In genomic region chr18:46084431-46084830, GRCh38 we compare ENCODE assay signal across 22 cellular contexts.
"Had no signal": no experiment of that assay in that cellular context is flagged by ENCODE, and none has a peak within 500 bp of the region (broad histone marks: within the 10 kb centered on the region; RNA-seq: fewer than 3 reads in every experiment).

No MANE protein-coding gene starts in this region.

- DNase-seq: activated CD4-positive, alpha-beta T cell treated with anti-CD3 and anti-CD28 coated beads for 36 hours; activated CD4-positive, CD25-positive, alpha-beta regulatory T cell; activated CD8-positive, alpha-beta T cell treated with anti-CD3 and anti-CD28 coated beads, Interleukin-2, amount 10 ng/mL, durations not matched to agents 7 days and 5 days; anterior cingulate cortex; dermis blood vessel endothelial cell; effector CD8-positive, alpha-beta T cell; islet precursor cell; left ventricle myocardium inferior; ovary; stimulated activated CD4-positive, alpha-beta T cell treated with anti-CD3 and anti-CD28 coated beads, Interleukin-1b, Interleukin-23, amount 100 ng/mL, for 48 hours; stimulated activated CD4-positive, alpha-beta T cell treated with anti-CD3 and anti-CD28 coated beads, Interleukin-4, amount 100 ng/mL, for 4 hours; stimulated activated CD8-positive, alpha-beta memory T cell treated with anti-CD3 and anti-CD28 coated beads, Interleukin-4, amount 100 ng/mL, for 48 hours; stimulated activated naive CD8-positive, alpha-beta T cell treated with anti-CD3 and anti-CD28 coated beads, Interleukin-15, amount 100 ng/mL, for 72 hours; substantia nigra; uterus had no signal

- H3K9me3 ChIP-seq: left ventricle myocardium inferior, right atrium auricular region, uterus had no signal

- H3K4me2 ChIP-seq: smooth muscle cell had no signal

- H3K27ac Mint-ChIP-seq: activated CD4-positive, alpha-beta T cell treated with anti-CD3 and anti-CD28 coated beads for 36 hours; activated CD8-positive, alpha-beta T cell treated with anti-CD3 and anti-CD28 coated beads, Interleukin-2, amount 10 ng/mL, durations not matched to agents 7 days and 5 days; activated naive CD4-positive, alpha-beta T cell treated with anti-CD3 and anti-CD28 coated beads, Interleukin-2, amount 50 U/mL, for 24 hours; activated T-helper 2 cell treated with anti-CD3 and anti-CD28 coated beads, Interferon-gamma antibody, Interleukin-2, Interleukin-4, amounts not matched to agents 10 μg/mL and 5 μg/mL and 100 μg/mL, durations not matched to agents 14 hours and 24 hours and 36 hours; stimulated activated memory B cell treated with anti-CD40 and anti-IgM and Interleukin-4, amounts not matched to agents 10 μg/mL and 1 μg/mL and 100 μg/mL, for 72 hours; type B pancreatic cell had no signal

- ATAC-seq: activated CD4-positive, alpha-beta T cell treated with anti-CD3 and anti-CD28 coated beads for 36 hours; activated CD8-positive, alpha-beta T cell treated with anti-CD3 and anti-CD28 coated beads, Interleukin-2, amount 10 ng/mL, durations not matched to agents 7 days and 5 days; stimulated activated memory B cell treated with anti-CD40 and anti-IgM and Interleukin-4, amounts not matched to agents 10 μg/mL and 1 μg/mL and 100 μg/mL, for 72 hours; stimulated activated naive CD8-positive, alpha-beta T cell treated with anti-CD3 and anti-CD28 coated beads, Interleukin-15, amount 100 ng/mL, for 72 hours had no signal

- H3K27me3 ChIP-seq: ovary, right atrium auricular region, uterus had no signal

- H3K27me3 Mint-ChIP-seq: activated CD4-positive, alpha-beta T cell treated with anti-CD3 and anti-CD28 coated beads for 36 hours; activated naive CD4-positive, alpha-beta T cell treated with anti-CD3 and anti-CD28 coated beads, Interleukin-2, amount 50 U/mL, for 24 hours; stimulated activated memory B cell treated with anti-CD40 and anti-IgM and Interleukin-4, amounts not matched to agents 10 μg/mL and 1 μg/mL and 100 μg/mL, for 72 hours; stimulated activated naive CD8-positive, alpha-beta T cell treated with anti-CD3 and anti-CD28 coated beads, Interleukin-15, amount 100 ng/mL, for 72 hours; type B pancreatic cell had no signal

- H3K36me3 ChIP-seq: ovary, uterus had no signal

- H3K27ac ChIP-seq: left ventricle myocardium inferior, ovary, right atrium auricular region, uterus had no signal

- H3K9me3 Mint-ChIP-seq: activated naive CD4-positive, alpha-beta T cell treated with anti-CD3 and anti-CD28 coated beads, Interleukin-2, amount 50 U/mL, for 24 hours; activated T-helper 2 cell treated with anti-CD3 and anti-CD28 coated beads, Interferon-gamma antibody, Interleukin-2, Interleukin-4, amounts not matched to agents 10 μg/mL and 5 μg/mL and 100 μg/mL, durations not matched to agents 14 hours and 24 hours and 36 hours; stimulated activated memory B cell treated with anti-CD40 and anti-IgM and Interleukin-4, amounts not matched to agents 10 μg/mL and 1 μg/mL and 100 μg/mL, for 72 hours; stimulated activated naive CD8-positive, alpha-beta T cell treated with anti-CD3 and anti-CD28 coated beads, Interleukin-15, amount 100 ng/mL, for 72 hours; type B pancreatic cell had no signal

- H3K4me3 ChIP-seq: left ventricle myocardium inferior, lung, ovary, right atrium auricular region, smooth muscle cell, uterus had no signal

- H3K4me1 Mint-ChIP-seq: activated CD4-positive, alpha-beta T cell treated with anti-CD3 and anti-CD28 coated beads for 36 hours; stimulated activated memory B cell treated with anti-CD40 and anti-IgM and Interleukin-4, amounts not matched to agents 10 μg/mL and 1 μg/mL and 100 μg/mL, for 72 hours had no signal

- H3K4me3 Mint-ChIP-seq: activated CD4-positive, alpha-beta T cell treated with anti-CD3 and anti-CD28 coated beads for 36 hours; activated CD8-positive, alpha-beta T cell treated with anti-CD3 and anti-CD28 coated beads, Interleukin-2, amount 10 ng/mL, durations not matched to agents 7 days and 5 days; activated naive CD4-positive, alpha-beta T cell treated with anti-CD3 and anti-CD28 coated beads, Interleukin-2, amount 50 U/mL, for 24 hours; stimulated activated memory B cell treated with anti-CD40 and anti-IgM and Interleukin-4, amounts not matched to agents 10 μg/mL and 1 μg/mL and 100 μg/mL, for 72 hours; stimulated activated naive CD8-positive, alpha-beta T cell treated with anti-CD3 and anti-CD28 coated beads, Interleukin-15, amount 100 ng/mL, for 72 hours; type B pancreatic cell had no signal

- H3K4me1 ChIP-seq: uterus had no signal
